Comparison of ENCODE assay signal across 13 cellular contexts in the genomic region with DNA sequence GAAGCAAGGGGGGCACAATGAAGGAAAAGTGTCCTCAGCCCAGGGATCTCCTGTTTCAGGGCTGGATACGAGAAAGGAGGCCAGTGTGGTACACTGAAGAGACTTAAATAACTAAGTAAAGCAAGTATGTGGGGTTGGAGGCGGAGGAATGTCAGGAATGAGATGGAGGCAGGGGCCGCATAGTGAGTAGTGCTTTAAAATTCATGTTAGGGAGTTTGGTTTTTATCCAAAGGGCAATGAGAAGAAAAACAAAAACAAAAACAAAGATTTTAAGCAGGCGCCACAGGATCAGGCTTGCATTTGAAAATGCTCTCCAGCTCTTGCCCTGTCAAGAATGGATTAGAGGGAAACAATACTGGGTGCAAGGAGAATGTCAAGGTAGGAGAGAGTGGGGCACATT.
DNase-seq lines count a peak whose midpoint lies in the region; FAIRE-seq and TF ChIP-seq lines count a peak whose summit lies in the region.
"Had no signal": no experiment of that assay in that cellular context is flagged by ENCODE, and none has a peak within 500 bp of the region (broad histone marks: within the 10 kb centered on the region; RNA-seq: fewer than 3 reads in every experiment).

No MANE protein-coding gene starts in this region.

- H3F3A ChIP-seq in neural progenitor cell (ENCODE audit: low read depth), result peaks cover 17% of the 10 kb centered on the region

- H3K9ac ChIP-seq in endodermal cell (ENCODE audit: extremely low read depth, low read length, poor library complexity, severe bottlenecking) (no peak overlapping the region), neural progenitor cell (no peak overlapping the region)

- H3K4me2 ChIP-seq in neural progenitor cell, result peak overlapping the region; percentile 53

- 25 to 67% methylated on average over 4 of the region's 4 CpGs for WGBS in endodermal cell (ENCODE audit: insufficient coverage in 1 of 2, insufficient read length in 1 of 2), 2 experiments

- no peaks in the 10 kb centered on the region for H4K20me1 ChIP-seq in neural progenitor cell (ENCODE audit: low read depth)

- H3K4me3 ChIP-seq in endodermal cell (ENCODE audit: low read length) (no peak overlapping the region), neural progenitor cell (no peak overlapping the region)

- H3K4me1 ChIP-seq in endodermal cell (ENCODE audit: control insufficient read depth, insufficient read depth, low read length), result no peaks in the 10 kb centered on the region
- H3K4me1 ChIP-seq in neural progenitor cell, result peaks cover 34% of the 10 kb centered on the region

- H3K9me3 ChIP-seq in endodermal cell (ENCODE audit: control insufficient read depth, low read length), result no peaks in the 10 kb centered on the region
- no peaks in the 10 kb centered on the region for H3K9me3 ChIP-seq in neural progenitor cell (ENCODE audit: low read depth)

- H3K27ac ChIP-seq in endodermal cell (ENCODE audit: low read depth, low read length), result peak overlapping the region; percentile 52
- no peak overlapping the region for H3K27ac ChIP-seq in neural progenitor cell

- H3K9me3 Mint-ChIP-seq in endodermal cell (no peaks in the 10 kb centered on the region), neural progenitor cell (peaks cover 2% of the 10 kb centered on the region)

- peaks cover 3% of the 10 kb centered on the region for H3K36me3 Mint-ChIP-seq in endodermal cell (ENCODE audit: low read depth)
- H3K36me3 Mint-ChIP-seq in neural progenitor cell, result peaks cover 7% of the 10 kb centered on the region

- FAIRE-seq in HTR-8/SVneo (lab: Jason Lieb, UNC), result no peak
- FAIRE-seq: keratinocyte had no signal

- no peak overlapping the region for H2AFZ ChIP-seq in neural progenitor cell (replicated peaks)

- H3K4me1 Mint-ChIP-seq in endodermal cell, result peaks cover 44% of the 10 kb centered on the region
- peaks cover 42% of the 10 kb centered on the region for H3K4me1 Mint-ChIP-seq in neural progenitor cell
- H3K4me1 Mint-ChIP-seq: activated naive CD8-positive, alpha-beta T cell treated with anti-CD3 and anti-CD28 coated beads, Interleukin-2, amount 50 U/mL, for 24 hours had no signal

- H3K27me3 Mint-ChIP-seq in endodermal cell (ENCODE audit: insufficient read depth) (no peaks in the 10 kb centered on the region), neural progenitor cell (ENCODE audit: insufficient read depth, low read depth) (peaks cover 5% of the 10 kb centered on the region)

- in situ Hi-C loops in GM13977 (cut with MboI; ENCODE audit: low pct_unique_long_range_greater_than_20kb, low sequenced_read_pairs, unreplicated experiment), result no loop called here

- no peaks in the 10 kb centered on the region for H3K79me2 ChIP-seq in neural progenitor cell (ENCODE audit: low read depth)

- H3K27me3 ChIP-seq in endodermal cell (ENCODE audit: control insufficient read depth, insufficient read depth, low read length, poor library complexity, severe bottlenecking), result no peaks in the 10 kb centered on the region
- no peaks in the 10 kb centered on the region for H3K27me3 ChIP-seq in neural progenitor cell

- no peaks in the 10 kb centered on the region for H3K36me3 ChIP-seq in endodermal cell (ENCODE audit: control insufficient read depth, insufficient read depth, low read length)
- H3K36me3 ChIP-seq in neural progenitor cell, result no peaks in the 10 kb centered on the region

- H3K27ac Mint-ChIP-seq in endodermal cell, result peak overlapping the region; percentile 56
- H3K27ac Mint-ChIP-seq in neural progenitor cell, result peak overlapping the region; percentile 5
- H3K27ac Mint-ChIP-seq: activated naive CD8-positive, alpha-beta T cell treated with anti-CD3 and anti-CD28 coated beads, Interleukin-2, amount 50 U/mL, for 24 hours had no signal

- TF ChIP-seq CTCF in endodermal cell (conservative IDR thresholded peaks at IDR 0.05) (no peak), neural progenitor cell (IDR thresholded peaks at IDR 0.05) (no peak), GM13977 (IDR thresholded peaks at IDR 0.05; ENCODE audit: extremely low read depth, insufficient read depth, missing control alignments) (no peak)

- DNase-seq in DMS114 treated with DMSO at 0.1 percent for 48 hours (lab: John Stamatoyannopoulos, UW; ENCODE audit: unreplicated experiment) (peak; percentile 11), HTR-8/SVneo (ENCODE audit: insufficient read length, low spot score) (peak; percentile 12), endodermal cell (peak; percentile 87), neural progenitor cell (ENCODE audit: low spot score) (peak; percentile 71), HuH-7 (ENCODE audit: low spot score) (no peak), GM13977 (ENCODE audit: low spot score) (no peak), NCI-H1048 (lab: John Stamatoyannopoulos, UW) (no peak)
- no peak for DNase-seq in activated naive CD4-positive, alpha-beta T cell (lab: John Stamatoyannopoulos, UW)
- DNase-seq: activated CD4-positive, alpha-beta T cell treated with anti-CD3 and anti-CD28 coated beads, Interleukin-2, amount 50 U/mL, for 48 hours; activated naive CD8-positive, alpha-beta T cell treated with anti-CD3 and anti-CD28 coated beads, Interleukin-2, amount 50 U/mL, for 24 hours; Calu3; occipital lobe had no signal

- no peak overlapping the region for H3K4me3 Mint-ChIP-seq in endodermal cell
- H3K4me3 Mint-ChIP-seq in neural progenitor cell, result no peak overlapping the region
- H3K4me3 Mint-ChIP-seq: activated naive CD8-positive, alpha-beta T cell treated with anti-CD3 and anti-CD28 coated beads, Interleukin-2, amount 50 U/mL, for 24 hours had no signal

Comparison
In these comparisons a context has a peak if more than half of its experiments do, and no peak if none do; other contexts are left out.
1. DNase-seq: peak in DMS114 treated with DMSO at 0.1 percent for 48 hours (single experiment), HTR-8/SVneo (single experiment), endodermal cell (single experiment) and neural progenitor cell (single experiment); none in activated naive CD4-positive, alpha-beta T cell (0 of 4), HuH-7 (single experiment), GM13977 (single experiment) and NCI-H1048 (single experiment).